8 cellular contexts compared by ENCODE assay signal in the genomic region with DNA sequence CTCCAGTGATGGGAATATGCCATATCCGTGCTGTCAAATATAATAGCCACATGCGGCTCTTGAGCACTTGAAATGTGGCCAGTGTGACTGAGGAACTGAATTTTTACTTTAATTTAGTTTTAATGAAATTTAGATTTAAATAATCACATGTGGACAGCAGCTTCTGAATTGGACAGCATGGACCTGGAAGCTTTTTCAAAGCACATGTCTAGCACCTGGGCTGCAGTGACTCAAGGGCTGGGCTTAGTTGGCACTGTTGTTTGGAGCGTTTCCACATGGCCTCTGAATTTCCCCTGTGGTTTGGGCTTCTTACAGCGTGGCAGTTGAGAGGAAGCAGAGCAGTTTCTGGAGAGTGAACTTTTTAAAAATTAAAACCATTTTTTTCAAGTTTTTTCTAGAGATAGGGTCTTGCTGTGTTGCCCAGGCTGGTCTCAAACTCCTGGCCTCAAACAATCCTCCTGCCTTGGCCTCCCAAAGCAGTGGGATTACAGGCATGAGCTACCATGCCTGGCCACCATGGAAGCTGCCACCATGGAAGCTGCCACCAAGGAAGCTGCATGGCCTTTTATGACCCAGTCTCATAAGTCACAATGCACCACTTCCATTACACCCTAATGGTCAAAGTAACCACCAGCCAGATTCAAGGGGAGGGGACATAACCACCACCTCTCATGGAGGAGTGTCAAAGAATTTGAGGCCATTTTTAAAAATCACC. TPM values are rescaled to one million over a fixed set of nuclear protein-coding genes. Genes with fewer than 3 reads are reported as not detected.
DNase-seq lines count a peak whose midpoint lies in the region; ATAC-seq and TF ChIP-seq lines count a peak whose summit lies in the region.

No MANE protein-coding gene starts in this region.

- no peaks in the 10 kb centered on the region for H3K36me3 ChIP-seq in BLaER1 treated with 17β-estradiol and CSF1 and Interleukin-3, amounts not matched to agents 10 nM and 100 nM
- H3K36me3 ChIP-seq in naive thymus-derived CD4-positive, alpha-beta T cell (ENCODE audit: control insufficient read depth in 2 of 3, insufficient read depth in 3 of 3, low read length in 3 of 3), result no peaks in the 10 kb centered on the region
- H3K36me3 ChIP-seq in brain microvascular endothelial cell (replicated peaks), result no peaks in the 10 kb centered on the region

- peak overlapping the region in 7 of 9 donors; percentile 2 to 81 (median 69) for H3K27ac Mint-ChIP-seq in naive thymus-derived CD4-positive, alpha-beta T cell

- CTCF ChIA-PET in RWPE1 (lab: Yijun Ruan, JAX), result interaction anchor here (0.6 to 1.1 kb wide), 2 partner anchors 17 to 77 kb away, joined by 3 read pairs; no protein-coding TSS in a partner anchor
- CTCF ChIA-PET in naive thymus-derived CD4-positive, alpha-beta T cell (lab: Charles Lee), result interaction anchor here (0.8 to 1.4 kb wide), 5 partner anchors 12 to 72 kb away, joined by 3 to 5 read pairs (median 3); no protein-coding TSS in a partner anchor

- intact Hi-C loops in naive thymus-derived CD4-positive, alpha-beta T cell (cut with micrococcal nuclease), result no loop called here

- peak overlapping the region in 6 of 11 experiments; percentile 10 to 35 (median 30); a peak in 3 of 22 replicates for H3K9ac ChIP-seq in BLaER1 treated with 17β-estradiol and CSF1 and Interleukin-3, amounts not matched to agents 10 nM and 100 nM

- no peaks in the 10 kb centered on the region for H3K9me3 ChIP-seq in BLaER1 treated with 17β-estradiol and CSF1 and Interleukin-3, amounts not matched to agents 10 nM and 100 nM (replicated peaks in 1 of 11)
- no peaks in the 10 kb centered on the region for H3K9me3 ChIP-seq in naive thymus-derived CD4-positive, alpha-beta T cell (ENCODE audit: control insufficient read depth in 2 of 3, low read length in 3 of 3)

- DNase-seq in RWPE1 (ENCODE audit: low spot score) (no peak), amniotic epithelial cell (ENCODE audit: low read depth) (peak; percentile 73), brain microvascular endothelial cell (no peak), KG1 (lab: John Stamatoyannopoulos, UW) (no peak)
- DNase-seq in naive thymus-derived CD4-positive, alpha-beta T cell, result peak in 8 of 9 donors; percentile 38 to 68 (median 45)

- TF ChIP-seq CTCF in RWPE1 (conservative IDR thresholded peaks at IDR 0.05; ENCODE audit: low read depth), result no peak
- TF ChIP-seq CTCF in brain microvascular endothelial cell (IDR thresholded peaks at IDR 0.05; ENCODE audit: low read depth, low read length, missing control alignments), result no peak

- H3K27ac ChIP-seq in BLaER1 treated with 17β-estradiol and CSF1 and Interleukin-3, amounts not matched to agents 10 nM and 100 nM, result peak overlapping the region; percentile 16 to 77 (median 63); a peak in 20 of 22 replicates
- H3K27ac ChIP-seq in RWPE1, result peak overlapping the region; percentile 56
- peak overlapping the region; percentile 3 for H3K27ac ChIP-seq in naive thymus-derived CD4-positive, alpha-beta T cell (ENCODE audit: low read depth, low read length)
- H3K27ac ChIP-seq in brain microvascular endothelial cell, result no peak overlapping the region

- peak overlapping the region; percentile 74 to 90 (median 81) for H3K4me2 ChIP-seq in BLaER1 treated with 17β-estradiol and CSF1 and Interleukin-3, amounts not matched to agents 10 nM and 100 nM

- no peaks in the 10 kb centered on the region for H3K9me3 Mint-ChIP-seq in naive thymus-derived CD4-positive, alpha-beta T cell

- peaks cover 0 to 28% (median 0%) of the 10 kb centered on the region in 5 donors for H3K27me3 Mint-ChIP-seq in naive thymus-derived CD4-positive, alpha-beta T cell

- peaks cover 0 to 6% (median 0%) of the 10 kb centered on the region in 5 donors for H3K36me3 Mint-ChIP-seq in naive thymus-derived CD4-positive, alpha-beta T cell

- peak overlapping the region in 8 of 10 donors; percentile 25 to 73 (median 56) for H3K4me3 Mint-ChIP-seq in naive thymus-derived CD4-positive, alpha-beta T cell

- H4K20me1 ChIP-seq in BLaER1 treated with 17β-estradiol and CSF1 and Interleukin-3, amounts not matched to agents 10 nM and 100 nM, result no peaks in the 10 kb centered on the region

- ATAC-seq in naive thymus-derived CD4-positive, alpha-beta T cell, result peak; percentile 78
- ATAC-seq in GM18873 (IDR thresholded peaks at IDR 0.05; ENCODE audit: low FRiP score, unreplicated experiment) (no peak), HG02798 (IDR thresholded peaks at IDR 0.05; ENCODE audit: poor library complexity, unreplicated experiment) (no peak)

- POLR2A ChIA-PET in RWPE1 (lab: Yijun Ruan, JAX; ENCODE audit: low non-redundant PET), result no interaction called here
- POLR2A ChIA-PET in naive thymus-derived CD4-positive, alpha-beta T cell (lab: Charles Lee), result interaction anchor here (0.5 to 9.8 kb wide), 25 partner anchors 11 to 1739 kb away, joined by 3 to 88 read pairs (median 4); no protein-coding TSS in a partner anchor

- in situ Hi-C loops in brain microvascular endothelial cell (cut with HindIII; ENCODE audit: low pct_ligation_motif_present, low sequenced_read_pairs), result no loop called here

- peaks cover 25 to 63% (median 49%) of the 10 kb centered on the region in 7 donors for H3K4me1 Mint-ChIP-seq in naive thymus-derived CD4-positive, alpha-beta T cell

- no peaks in the 10 kb centered on the region for H3K27me3 ChIP-seq in BLaER1 treated with 17β-estradiol and CSF1 and Interleukin-3, amounts not matched to agents 10 nM and 100 nM
- peaks cover 0 to 6% of the 10 kb centered on the region in 2 donors for H3K27me3 ChIP-seq in naive thymus-derived CD4-positive, alpha-beta T cell (ENCODE audit: control insufficient read depth in 2 of 2, insufficient read depth in 2 of 2, low read length in 2 of 2)
- no peaks in the 10 kb centered on the region for H3K27me3 ChIP-seq in brain microvascular endothelial cell (replicated peaks)

- H3K4me3 ChIP-seq in BLaER1 treated with 17β-estradiol and CSF1 and Interleukin-3, amounts not matched to agents 10 nM and 100 nM, result no peak overlapping the region
- H3K4me3 ChIP-seq in naive thymus-derived CD4-positive, alpha-beta T cell (ENCODE audit: low read length), result no peak overlapping the region
- H3K4me3 ChIP-seq in brain microvascular endothelial cell (ENCODE audit: low read depth, low read length), result no peak overlapping the region

- H3K4me1 ChIP-seq in BLaER1 treated with 17β-estradiol and CSF1 and Interleukin-3, amounts not matched to agents 10 nM and 100 nM, result peaks cover 43 to 63% (median 53%) of the 10 kb centered on the region in 10 experiments
- peaks cover 28 to 51% of the 10 kb centered on the region in 2 donors for H3K4me1 ChIP-seq in naive thymus-derived CD4-positive, alpha-beta T cell (ENCODE audit: control insufficient read depth in 2 of 2, insufficient read depth in 2 of 2, low read length in 2 of 2)

RNA-seq across cellular contexts. Expression of a gene that starts 6.7 kb away (rescaled TPM):
- 100 to 1,000 TPM in 4 of 5 experiments, 10 to 100 TPM in 1; 51.5 to 261 (median 131) TPM for total RNA-seq in naive thymus-derived CD4-positive, alpha-beta T cell
- polyA plus RNA-seq in naive thymus-derived CD4-positive, alpha-beta T cell, result 10 to 100 TPM; 27.9 to 33.7 TPM

RNA-seq across cellular contexts. Expression of a gene that starts 37.5 kb away (rescaled TPM):
- not detected for total RNA-seq in naive thymus-derived CD4-positive, alpha-beta T cell
- not detected for polyA plus RNA-seq in naive thymus-derived CD4-positive, alpha-beta T cell

Comparison
In these comparisons a context has a peak if more than half of its experiments do, and no peak if none do; other contexts are left out.
1. DNase-seq: peak in amniotic epithelial cell (single experiment) and naive thymus-derived CD4-positive, alpha-beta T cell (8 of 9); none in RWPE1 (single experiment), brain microvascular endothelial cell (single experiment) and KG1 (single experiment).